Comparison of ENCODE assay signal across 31 cellular contexts in genomic region chr5:159741829-159742228, GRCh38.
"Had no signal": no experiment of that assay in that cellular context is flagged by ENCODE, and none has a peak within 500 bp of the region (broad histone marks: within the 10 kb centered on the region; RNA-seq: fewer than 3 reads in every experiment).

No MANE protein-coding gene starts in this region.

- H3K4me3 ChIP-seq: neural progenitor cell, ovary, psoas muscle, right lobe of liver, skin epidermis, smooth muscle cell, spleen, suprapubic skin, testis, tibial artery, upper lobe of left lung, vagina had no signal

- H3K4me1 Mint-ChIP-seq: natural killer cell; nephron; neural progenitor cell; stimulated activated memory B cell treated with anti-CD40 and anti-IgM and Interleukin-4, amounts not matched to agents 10 μg/mL and 1 μg/mL and 100 μg/mL, for 72 hours; stimulated activated naive CD8-positive, alpha-beta T cell treated with anti-CD3 and anti-CD28 coated beads, Interleukin-15, amount 100 ng/mL, for 72 hours had no signal

- H3K27me3 ChIP-seq: neural progenitor cell, ovary, right lobe of liver, spleen, suprapubic skin, testis, tibial artery, upper lobe of left lung, vagina had no signal

- H2AFZ ChIP-seq: neural progenitor cell, parathyroid adenoma had no signal

- H3K4me1 ChIP-seq: neural progenitor cell, parathyroid adenoma, psoas muscle, right lobe of liver, spleen, suprapubic skin, testis, tibial artery, upper lobe of left lung, vagina had no signal

- H3K27ac ChIP-seq: neural progenitor cell, ovary, parathyroid adenoma, psoas muscle, right lobe of liver, skin epidermis, spleen, suprapubic skin, testis, tibial artery, upper lobe of left lung, vagina had no signal

- H3K36me3 Mint-ChIP-seq: natural killer cell; neural progenitor cell; stimulated activated memory B cell treated with anti-CD40 and anti-IgM and Interleukin-4, amounts not matched to agents 10 μg/mL and 1 μg/mL and 100 μg/mL, for 72 hours had no signal

- DNase-seq: natural killer cell; occipital lobe; ovary; posterior cingulate gyrus; psoas muscle; right cardiac atrium; right lobe of liver; spleen; stimulated activated CD4-positive, alpha-beta T cell treated with anti-CD3 and anti-CD28 coated beads, Interleukin-12 subunit alpha, Interleukin-12 subunit beta, amount 100 ng/mL, for 4 hours; stimulated activated CD4-positive, alpha-beta T cell treated with anti-CD3 and anti-CD28 coated beads, Interleukin-1b, Interleukin-23, amount 100 ng/mL, for 48 hours; stimulated activated CD4-positive, alpha-beta T cell treated with anti-CD3 and anti-CD28 coated beads, Interleukin-4, amount 100 ng/mL, for 1 hour; stimulated activated CD4-positive, alpha-beta T cell treated with anti-CD3 and anti-CD28 coated beads, Interleukin-4, amount 100 ng/mL, for 4 hours; stimulated activated CD8-positive, alpha-beta memory T cell treated with anti-CD3 and anti-CD28 coated beads, Interleukin-4, amount 100 ng/mL, for 48 hours; stimulated activated naive CD4-positive, alpha-beta T cell; stimulated activated naive CD8-positive, alpha-beta T cell treated with anti-CD3 and anti-CD28 coated beads, Interleukin-15, amount 100 ng/mL, for 72 hours; stimulated activated naive CD8-positive, alpha-beta T cell treated with anti-CD3 and anti-CD28 coated beads, Interleukin-15, Interleukin-2, amounts not matched to agents 100 U/mL and 50 U/mL, for 24 hours; substantia nigra; testis; tibial artery; trophoblast cell; upper lobe of left lung had no signal

- ATAC-seq: natural killer cell; psoas muscle; right cardiac atrium; right lobe of liver; stimulated activated memory B cell treated with anti-CD40 and anti-IgM and Interleukin-4, amounts not matched to agents 10 μg/mL and 1 μg/mL and 100 μg/mL, for 72 hours; stimulated activated naive CD8-positive, alpha-beta T cell treated with anti-CD3 and anti-CD28 coated beads, Interleukin-15, amount 100 ng/mL, for 72 hours; stimulated activated naive CD8-positive, alpha-beta T cell treated with anti-CD3 and anti-CD28 coated beads, Interleukin-15, Interleukin-2, amounts not matched to agents 100 U/mL and 50 U/mL, for 24 hours had no signal

- H3K9me3 ChIP-seq: ovary, psoas muscle, right lobe of liver, suprapubic skin, testis, tibial artery, upper lobe of left lung, vagina had no signal

- FAIRE-seq: urothelium cell line had no signal

- H3K27me3 Mint-ChIP-seq: progenitor cell of endocrine pancreas; stimulated activated memory B cell treated with anti-CD40 and anti-IgM and Interleukin-4, amounts not matched to agents 10 μg/mL and 1 μg/mL and 100 μg/mL, for 72 hours had no signal

- H3K36me3 ChIP-seq: neural progenitor cell, ovary, right lobe of liver, spleen, suprapubic skin, tibial artery, upper lobe of left lung, vagina had no signal

- H3K4me2 ChIP-seq: neural progenitor cell, smooth muscle cell had no signal

- H3K79me2 ChIP-seq: parathyroid adenoma had no signal

- H3K4me3 Mint-ChIP-seq: natural killer cell; nephron; neural progenitor cell; stimulated activated memory B cell treated with anti-CD40 and anti-IgM and Interleukin-4, amounts not matched to agents 10 μg/mL and 1 μg/mL and 100 μg/mL, for 72 hours; stimulated activated naive CD8-positive, alpha-beta T cell treated with anti-CD3 and anti-CD28 coated beads, Interleukin-15, amount 100 ng/mL, for 72 hours had no signal

- H3K9ac ChIP-seq: neural progenitor cell, parathyroid adenoma had no signal

- H3K27ac Mint-ChIP-seq: natural killer cell; nephron; neural progenitor cell; progenitor cell of endocrine pancreas; stimulated activated memory B cell treated with anti-CD40 and anti-IgM and Interleukin-4, amounts not matched to agents 10 μg/mL and 1 μg/mL and 100 μg/mL, for 72 hours; stimulated activated naive CD8-positive, alpha-beta T cell treated with anti-CD3 and anti-CD28 coated beads, Interleukin-15, amount 100 ng/mL, for 72 hours had no signal
